ENCODE assay signal across 13 cellular contexts in the genomic region with DNA sequence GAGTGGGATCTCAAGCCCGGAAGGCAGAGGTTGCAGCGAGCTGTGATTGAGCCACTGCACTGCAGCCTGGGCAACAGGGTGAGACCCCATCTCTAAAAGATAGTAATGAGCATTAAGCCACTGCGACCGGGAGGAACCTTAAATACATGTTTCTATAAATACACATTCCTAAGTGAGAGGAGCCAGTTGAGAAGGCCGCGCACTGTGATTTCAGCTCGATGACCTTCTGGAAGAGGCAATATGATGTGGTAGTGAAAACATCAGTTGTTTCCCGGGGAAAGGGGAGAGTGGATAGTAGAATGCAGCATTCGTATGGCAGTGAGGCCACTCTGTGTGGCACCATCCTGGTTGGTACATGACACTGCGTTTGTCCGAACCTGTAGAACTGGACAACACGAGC. TPM values are rescaled to one million over a fixed set of nuclear protein-coding genes. Genes with fewer than 3 reads are reported as not detected.
DNase-seq lines count a peak whose midpoint lies in the region; ATAC-seq and TF ChIP-seq lines count a peak whose summit lies in the region.
"Had no signal": no experiment of that assay in that cellular context is flagged by ENCODE, and none has a peak within 500 bp of the region (broad histone marks: within the 10 kb centered on the region; RNA-seq: fewer than 3 reads in every experiment).

No MANE protein-coding gene starts in this region.

- H2AFZ ChIP-seq in parathyroid adenoma = peak overlapping the region; percentile 38

- H3K4me3 ChIP-seq in WERI-Rb-1 (ENCODE audit: low read depth, low read length) = no peak overlapping the region
- no peak overlapping the region for H3K4me3 ChIP-seq in parathyroid adenoma (ENCODE audit: low read depth, low read length)
- no peak overlapping the region for H3K4me3 ChIP-seq in CD4-positive, alpha-beta memory T cell (ENCODE audit: low read length in 2 of 2)
- H3K4me3 ChIP-seq: prostate gland had no signal

- H3K36me3 Mint-ChIP-seq in CD4-positive, alpha-beta memory T cell = peaks cover 0 to 3% of the 10 kb centered on the region in 2 donors

- no peak for TF ChIP-seq CTCF in C4-2B (conservative IDR thresholded peaks at IDR 0.05)
- no peak for TF ChIP-seq CTCF in WERI-Rb-1 (IDR thresholded peaks at IDR 0.05; ENCODE audit: low read depth, low read length)
- TF ChIP-seq CTCF in parathyroid adenoma (IDR thresholded peaks at IDR 0.05) = no peak

- peaks cover 13% of the 10 kb centered on the region for H3K4me1 ChIP-seq in parathyroid adenoma
- H3K4me1 ChIP-seq in CD4-positive, alpha-beta memory T cell (ENCODE audit: insufficient read depth, low read length) = no peaks in the 10 kb centered on the region

- POLR2A ChIA-PET in CD4-positive, alpha-beta memory T cell (lab: Charles Lee; ENCODE audit: partially characterized antibody) = no interaction called here

- intact Hi-C loops in left ventricle myocardium superior (cut with micrococcal nuclease) = no loop called here
- intact Hi-C loops in CD4-positive, alpha-beta memory T cell (cut with micrococcal nuclease) = no loop called here

- H3K27ac ChIP-seq in C4-2B = 0 out of 2 replicates have a peak overlapping the region, but pooled peaks have one; percentile 6
- 0 out of 2 replicates have a peak overlapping the region, but pooled peaks have one; percentile 6 for H3K27ac ChIP-seq in WERI-Rb-1
- H3K27ac ChIP-seq in parathyroid adenoma = peak overlapping the region; percentile 94
- H3K27ac ChIP-seq in CD4-positive, alpha-beta memory T cell (ENCODE audit: low read depth, low read length) = no peak overlapping the region

- no peak overlapping the region for H3K4me2 ChIP-seq in parathyroid adenoma (ENCODE audit: low read length)

- CTCF ChIA-PET in CD4-positive, alpha-beta memory T cell (lab: Charles Lee; ENCODE audit: partially characterized antibody) = no interaction called here

- H3K9me3 ChIP-seq in WERI-Rb-1 (ENCODE audit: severe bottlenecking) (no peaks in the 10 kb centered on the region), parathyroid adenoma (ENCODE audit: control insufficient read depth, low read length) (no peaks in the 10 kb centered on the region)
- H3K9me3 ChIP-seq in CD4-positive, alpha-beta memory T cell (ENCODE audit: control insufficient read depth in 1 of 2, low read length in 2 of 2) = no peaks in the 10 kb centered on the region
- H3K9me3 ChIP-seq: prostate gland had no signal

- H3K4me3 Mint-ChIP-seq in CD4-positive, alpha-beta memory T cell = no peak overlapping the region
- H3K4me3 Mint-ChIP-seq: activated CD8-positive, alpha-beta memory T cell treated with anti-CD3 and anti-CD28 coated beads, Interleukin-2, amount 10 ng/mL, durations not matched to agents 7 days and 5 days had no signal

- H3K27me3 ChIP-seq in WERI-Rb-1 (ENCODE audit: insufficient read depth, low read depth, severe bottlenecking) = no peaks in the 10 kb centered on the region
- no peaks in the 10 kb centered on the region for H3K27me3 ChIP-seq in parathyroid adenoma (ENCODE audit: control insufficient read depth, insufficient read depth, low read length)
- H3K27me3 ChIP-seq in CD4-positive, alpha-beta memory T cell (ENCODE audit: insufficient read depth, low read length) = no peaks in the 10 kb centered on the region

- H3K27me3 Mint-ChIP-seq in CD4-positive, alpha-beta memory T cell = no peaks in the 10 kb centered on the region
- H3K27me3 Mint-ChIP-seq: activated CD8-positive, alpha-beta memory T cell treated with anti-CD3 and anti-CD28 coated beads, Interleukin-2, amount 10 ng/mL, durations not matched to agents 7 days and 5 days had no signal

- no peak overlapping the region for H3K9ac ChIP-seq in parathyroid adenoma

- peaks cover 5% of the 10 kb centered on the region for H3K79me2 ChIP-seq in parathyroid adenoma

- H3K4me1 Mint-ChIP-seq in CD4-positive, alpha-beta memory T cell = peaks cover 0 to 4% (median under 1%) of the 10 kb centered on the region in 4 donors
- H3K4me1 Mint-ChIP-seq: activated CD8-positive, alpha-beta memory T cell treated with anti-CD3 and anti-CD28 coated beads, Interleukin-2, amount 10 ng/mL, durations not matched to agents 7 days and 5 days had no signal

- H3K36me3 ChIP-seq in WERI-Rb-1 = peaks cover 6% of the 10 kb centered on the region
- no peaks in the 10 kb centered on the region for H3K36me3 ChIP-seq in parathyroid adenoma (ENCODE audit: control insufficient read depth, insufficient read depth, low read length)
- H3K36me3 ChIP-seq in CD4-positive, alpha-beta memory T cell (ENCODE audit: insufficient read depth, low read length) = no peaks in the 10 kb centered on the region
- H3K36me3 ChIP-seq: prostate gland had no signal

- ATAC-seq in left ventricle myocardium superior = peak; percentile 42
- ATAC-seq in HG03139 (IDR thresholded peaks at IDR 0.05; ENCODE audit: unreplicated experiment) = no peak
- no peak for ATAC-seq in GM19324 (IDR thresholded peaks at IDR 0.05; ENCODE audit: low FRiP score, unreplicated experiment)
- ATAC-seq: activated CD8-positive, alpha-beta memory T cell treated with anti-CD3 and anti-CD28 coated beads, Interleukin-2, amount 10 ng/mL, durations not matched to agents 7 days and 5 days had no signal

- H3K27ac Mint-ChIP-seq in CD4-positive, alpha-beta memory T cell = peak overlapping the region in 1 of 7 donors; percentile 50
- H3K27ac Mint-ChIP-seq: activated CD8-positive, alpha-beta memory T cell treated with anti-CD3 and anti-CD28 coated beads, Interleukin-2, amount 10 ng/mL, durations not matched to agents 7 days and 5 days had no signal

- DNase-seq in WERI-Rb-1 (no peak), left ventricle myocardium superior (peak; percentile 35), NCI-H1092 (lab: John Stamatoyannopoulos, UW) (no peak)
- DNase-seq in CD4-positive, alpha-beta memory T cell = no peak
- DNase-seq: activated CD8-positive, alpha-beta memory T cell treated with anti-CD3 and anti-CD28 coated beads, Interleukin-2, amount 10 ng/mL, durations not matched to agents 7 days and 5 days; activated gamma-delta T cell treated with Interleukin-2 at 50 U/mL for 16 hours; NCI-H146; NCI-H526 treated with DMSO at 0.1 percent for 48 hours had no signal

- no peaks in the 10 kb centered on the region for H3K9me3 Mint-ChIP-seq in CD4-positive, alpha-beta memory T cell

RNA-seq across cellular contexts. Expression of a gene that starts 18.0 kb away (rescaled TPM):
- total RNA-seq in left ventricle myocardium superior = 31.8 TPM
- 10 to 100 TPM; 23.3 to 26.1 TPM for total RNA-seq in CD4-positive, alpha-beta memory T cell
- 1 to 10 TPM; 5.5 to 6.3 TPM for polyA plus RNA-seq in CD4-positive, alpha-beta memory T cell

RNA-seq across cellular contexts. Expression of a gene that starts 26.2 kb away (rescaled TPM):
- 1.3 TPM for total RNA-seq in left ventricle myocardium superior
- total RNA-seq in CD4-positive, alpha-beta memory T cell = 100 to 1,000 TPM; 120 to 123 TPM
- 10 to 100 TPM in 1 of 2 donors, 1 to 10 TPM in 1; 9.4 to 15.5 TPM for polyA plus RNA-seq in CD4-positive, alpha-beta memory T cell

RNA-seq across cellular contexts. Expression of a gene that starts 39.0 kb away (rescaled TPM):
- 171 TPM for total RNA-seq in left ventricle myocardium superior
- 100 to 1,000 TPM in 1 of 2 experiments, 10 to 100 TPM in 1; 98.4 to 105 TPM for total RNA-seq in CD4-positive, alpha-beta memory T cell
- polyA plus RNA-seq in CD4-positive, alpha-beta memory T cell = 100 to 1,000 TPM; 164 to 187 TPM

RNA-seq across cellular contexts. Expression of a gene that starts 53.2 kb away (rescaled TPM):
- 47.5 TPM for total RNA-seq in left ventricle myocardium superior
- 100 to 1,000 TPM; 437 to 440 TPM for total RNA-seq in CD4-positive, alpha-beta memory T cell
- 100 to 1,000 TPM; 235 to 242 TPM for polyA plus RNA-seq in CD4-positive, alpha-beta memory T cell

Comparison
In these comparisons a context has a peak if more than half of its experiments do, and no peak if none do; other contexts are left out.
1. RNA of a gene that starts 26.2 kb away (total RNA-seq): 120 to 123 TPM in CD4-positive, alpha-beta memory T cell; 1.3 TPM in left ventricle myocardium superior (single experiment); every median in the first group is over 10 times any median in the second.